Comparison of ENCODE assay signal across 8 cellular contexts in the genomic region with DNA sequence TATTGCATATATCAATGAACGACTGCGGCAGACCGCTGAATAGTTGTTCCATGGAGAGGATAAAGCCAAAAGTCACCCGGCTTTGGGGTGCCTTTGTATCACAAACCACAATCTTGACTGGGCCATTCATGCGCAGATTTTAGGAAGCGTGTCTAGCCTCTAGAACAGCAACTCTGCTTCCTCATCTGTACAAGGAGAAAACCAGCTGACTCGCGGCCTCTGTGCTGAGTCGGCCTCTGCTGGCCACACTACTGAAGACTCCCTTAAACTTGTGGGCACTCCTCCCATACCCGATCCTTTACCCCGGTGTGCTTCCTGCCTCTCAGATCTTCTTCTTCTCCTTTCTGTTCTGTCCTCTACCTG. TPM values are rescaled to one million over a fixed set of nuclear protein-coding genes. Genes with fewer than 3 reads are reported as not detected.
A peak's percentile ranks its signal among the peaks of the same experiment; 100 is the strongest.
DNase-seq lines count a peak whose midpoint lies in the region; ATAC-seq and TF ChIP-seq lines count a peak whose summit lies in the region.

No MANE protein-coding gene starts in this region.

- H3K4me3 Mint-ChIP-seq in stimulated activated naive CD8-positive, alpha-beta T cell treated with anti-CD3 and anti-CD28 coated beads, Interleukin-15, amount 100 ng/mL, for 72 hours, result peak overlapping the region; percentile 58 to 64

- peak overlapping the region; percentile 68 for H3K27ac ChIP-seq in lower lobe of right lung

- peak overlapping the region; percentile 66 for H3K4me3 ChIP-seq in lower lobe of right lung

- ATAC-seq in HG03066 (IDR thresholded peaks at IDR 0.05; ENCODE audit: low read depth, unreplicated experiment), result peak; percentile 47
- peak; percentile 92 to 93 for ATAC-seq in lower lobe of right lung
- peak; percentile 44 for ATAC-seq in stimulated activated naive CD8-positive, alpha-beta T cell treated with anti-CD3 and anti-CD28 coated beads, Interleukin-15, amount 100 ng/mL, for 72 hours

- H3K9me3 ChIP-seq in lower lobe of right lung, result no peaks in the 10 kb centered on the region

- intact Hi-C loops in lower lobe of right lung (cut with DNase I), result no loop called here

- TF ChIP-seq CTCF in lower lobe of right lung (IDR thresholded peaks at IDR 0.05), result peak; percentile 46

- no peak overlapping the region for H3K27ac Mint-ChIP-seq in stimulated activated naive CD8-positive, alpha-beta T cell treated with anti-CD3 and anti-CD28 coated beads, Interleukin-15, amount 100 ng/mL, for 72 hours

- H3K27me3 ChIP-seq in lower lobe of right lung (ENCODE audit: low read depth), result no peaks in the 10 kb centered on the region

- H3K9me3 Mint-ChIP-seq in stimulated activated naive CD8-positive, alpha-beta T cell treated with anti-CD3 and anti-CD28 coated beads, Interleukin-15, amount 100 ng/mL, for 72 hours, result peaks cover 12 to 15% of the 10 kb centered on the region in 2 donors

- peak; percentile 39 for DNase-seq in stimulated activated CD4-positive, alpha-beta T cell treated with anti-CD3 and anti-CD28 coated beads, Interleukin-15, amount 100 ng/mL, for 24 hours
- no peak for DNase-seq in stimulated activated CD4-positive, alpha-beta T cell treated with anti-CD3 and anti-CD28 coated beads, Interleukin-12 subunit alpha, Interleukin-12 subunit beta, amount 100 ng/mL, for 4 hours
- DNase-seq in T-helper 2 cell (peak in 3 of 5 experiments; percentile 37 to 82 (median 61)), dermis blood vessel endothelial cell (peak; percentile 18), lower lobe of right lung (peak; percentile 84), GOT3 (lab: John Stamatoyannopoulos, UW) (no peak)
- peak in 1 of 2 donors; percentile 31 for DNase-seq in stimulated activated naive CD8-positive, alpha-beta T cell treated with anti-CD3 and anti-CD28 coated beads, Interleukin-15, amount 100 ng/mL, for 72 hours

- no peaks in the 10 kb centered on the region for H3K36me3 ChIP-seq in lower lobe of right lung

- H3K4me1 ChIP-seq in lower lobe of right lung, result peaks cover 25% of the 10 kb centered on the region

- H3K27me3 Mint-ChIP-seq in stimulated activated naive CD8-positive, alpha-beta T cell treated with anti-CD3 and anti-CD28 coated beads, Interleukin-15, amount 100 ng/mL, for 72 hours, result peaks cover 7% of the 10 kb centered on the region

- peaks cover 34% of the 10 kb centered on the region for H3K4me1 Mint-ChIP-seq in stimulated activated naive CD8-positive, alpha-beta T cell treated with anti-CD3 and anti-CD28 coated beads, Interleukin-15, amount 100 ng/mL, for 72 hours

RNA-seq across cellular contexts. Expression of gene DLEC1, which starts 0.9 kb away (rescaled TPM):
- under 0.01 TPM in 1 of 2 replicates, not detected in the other for total RNA-seq in dermis blood vessel endothelial cell
- 15.0 TPM for total RNA-seq in lower lobe of right lung

RNA-seq across cellular contexts. Expression of gene PLCD1, which starts 10.4 kb away (rescaled TPM):
- 19.7 and 20.4 TPM in 2 replicates for total RNA-seq in dermis blood vessel endothelial cell
- 30.1 TPM for total RNA-seq in lower lobe of right lung

RNA-seq across cellular contexts. Expression of gene VILL, which starts 49.3 kb away (rescaled TPM):
- 8.0 and 8.7 TPM in 2 replicates for total RNA-seq in dermis blood vessel endothelial cell
- total RNA-seq in lower lobe of right lung, result 12.5 TPM

Comparison
In these comparisons a context has a peak if more than half of its experiments do, and no peak if none do; other contexts are left out.
1. DNase-seq: peak in stimulated activated CD4-positive, alpha-beta T cell treated with anti-CD3 and anti-CD28 coated beads, Interleukin-15, amount 100 ng/mL, for 24 hours (single experiment), T-helper 2 cell (3 of 5), dermis blood vessel endothelial cell (single experiment) and lower lobe of right lung (single experiment); none in stimulated activated CD4-positive, alpha-beta T cell treated with anti-CD3 and anti-CD28 coated beads, Interleukin-12 subunit alpha, Interleukin-12 subunit beta, amount 100 ng/mL, for 4 hours (single experiment) and GOT3 (single experiment).
2. RNA of gene DLEC1, which starts 0.9 kb away (total RNA-seq): 15.0 TPM in lower lobe of right lung (single experiment); under 0.01 TPM in dermis blood vessel endothelial cell; every median in the first group is over 10 times any median in the second.
3. Peak in every context shown above with its lines, with median percentiles within 50 percentile points of each other: ATAC-seq.